ENCODE assay signal across 12 cellular contexts in the genomic region with DNA sequence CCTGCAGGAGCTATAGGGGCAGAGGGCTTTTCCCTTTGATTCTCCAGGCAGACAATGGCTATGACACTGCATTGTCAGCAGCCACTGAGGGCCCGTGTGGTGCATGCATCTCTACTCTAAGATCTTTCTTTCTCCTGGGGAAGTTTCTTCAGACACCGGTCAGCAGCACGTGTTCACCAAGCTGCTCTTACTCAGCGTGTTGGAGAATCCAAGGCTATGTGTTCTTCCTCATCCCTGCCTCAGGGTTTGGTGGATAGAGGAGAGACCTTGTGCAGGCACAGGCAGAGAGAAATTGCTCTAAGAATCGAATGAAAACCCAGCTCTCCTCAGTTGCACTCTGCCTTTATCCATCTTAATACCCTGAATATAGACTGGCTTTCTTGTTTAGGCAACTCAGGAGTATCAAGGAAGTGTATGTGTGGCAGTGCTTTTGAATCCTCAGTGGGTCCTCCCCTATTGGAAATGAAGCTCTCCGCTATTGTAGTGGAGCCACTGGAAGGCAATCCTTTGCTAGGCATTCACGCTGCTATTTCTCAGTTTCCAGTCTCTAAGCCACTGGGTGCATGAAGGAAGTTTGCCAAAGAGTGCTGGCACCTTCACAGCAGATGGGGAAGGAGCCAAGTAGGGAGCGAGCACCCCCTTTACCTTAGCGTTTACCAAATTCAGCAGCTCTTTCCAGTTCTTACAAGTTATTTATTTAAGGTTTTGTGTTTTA.
A peak's percentile ranks its signal among the peaks of the same experiment; 100 is the strongest.
DNase-seq lines count a peak whose midpoint lies in the region; ATAC-seq and TF ChIP-seq lines count a peak whose summit lies in the region.
"Had no signal": no experiment of that assay in that cellular context is flagged by ENCODE, and none has a peak within 500 bp of the region (broad histone marks: within the 10 kb centered on the region; RNA-seq: fewer than 3 reads in every experiment).

No MANE protein-coding gene starts in this region.

- H3K9me3 ChIP-seq in BLaER1 (no peaks in the 10 kb centered on the region), SJSA1 (replicated peaks) (no peaks in the 10 kb centered on the region)
- no peaks in the 10 kb centered on the region for H3K9me3 ChIP-seq in naive thymus-derived CD4-positive, alpha-beta T cell (ENCODE audit: control insufficient read depth in 2 of 3, low read length in 3 of 3)
- H3K9me3 ChIP-seq: thoracic aorta had no signal

- H3K36me3 ChIP-seq in BLaER1 (peaks cover 88% of the 10 kb centered on the region), SJSA1 (peaks cover 65% of the 10 kb centered on the region)
- H3K36me3 ChIP-seq in naive thymus-derived CD4-positive, alpha-beta T cell (ENCODE audit: control insufficient read depth in 2 of 3, insufficient read depth in 3 of 3, low read length in 3 of 3) = peaks cover 22 to 83% (median 39%) of the 10 kb centered on the region in 3 experiments

- peak overlapping the region; percentile 49; the same call in 1 of the 2 replicates for H3K9ac ChIP-seq in BLaER1

- TF ChIP-seq CTCF in dorsolateral prefrontal cortex (IDR thresholded peaks at IDR 0.05 in 54 of 56, conservative IDR thresholded peaks at IDR 0.05 in 2 of 56; ENCODE audit: low read depth in 1 of 56, partially characterized antibody in 56 of 56) = no peak

- H3K4me1 ChIP-seq in BLaER1 (peaks cover 76% of the 10 kb centered on the region), SJSA1 (replicated peaks) (peaks cover 56% of the 10 kb centered on the region)
- H3K4me1 ChIP-seq in naive thymus-derived CD4-positive, alpha-beta T cell (ENCODE audit: control insufficient read depth in 2 of 2, insufficient read depth in 2 of 2, low read length in 2 of 2) = peaks cover 0 to 16% of the 10 kb centered on the region in 2 donors

- no peak for DNase-seq in SJSA1 (ENCODE audit: low read depth in 1 of 2, low spot score in 2 of 2)
- peak in 1 of 10 donors; percentile 56 for DNase-seq in dorsolateral prefrontal cortex
- DNase-seq in naive thymus-derived CD4-positive, alpha-beta T cell = no peak
- DNase-seq in NCI-H226 = no peak
- no peak for DNase-seq in HuH-7 (ENCODE audit: low spot score)
- no peak for DNase-seq in HT-29 (ENCODE audit: low spot score)
- DNase-seq: activated naive CD4-positive, alpha-beta T cell treated with Interleukin-2 at 50 U/mL for 16 hours; erythroblast had no signal

- H3K27ac ChIP-seq in BLaER1 (peak overlapping the region; percentile 87), SJSA1 (0 out of 2 replicates have a peak overlapping the region, but pooled peaks have one; percentile 94), dorsolateral prefrontal cortex (peak overlapping the region in 58 of 59 donors; percentile 4 to 87 (median 64))
- no peak overlapping the region for H3K27ac ChIP-seq in naive thymus-derived CD4-positive, alpha-beta T cell (ENCODE audit: low read depth, low read length)
- H3K27ac ChIP-seq: SK-N-MC had no signal

- peak overlapping the region; percentile 84 for H3K4me2 ChIP-seq in BLaER1

- ATAC-seq in naive thymus-derived CD4-positive, alpha-beta T cell = no peak
- no peak for ATAC-seq in HG02678 (IDR thresholded peaks at IDR 0.05; ENCODE audit: unreplicated experiment)

- CTCF ChIA-PET in naive thymus-derived CD4-positive, alpha-beta T cell (lab: Charles Lee) = interaction anchor here (0.7 kb wide), 1 partner anchor 18 kb away, joined by 3 read pairs; no protein-coding TSS in a partner anchor

- H3K9me3 Mint-ChIP-seq in naive thymus-derived CD4-positive, alpha-beta T cell = no peaks in the 10 kb centered on the region

- H3K4me3 Mint-ChIP-seq in naive thymus-derived CD4-positive, alpha-beta T cell = no peak overlapping the region

- H3K36me3 Mint-ChIP-seq in naive thymus-derived CD4-positive, alpha-beta T cell = peaks cover 19 to 58% (median 33%) of the 10 kb centered on the region in 5 donors

- peaks cover 28 to 80% (median 62%) of the 10 kb centered on the region in 7 donors for H3K4me1 Mint-ChIP-seq in naive thymus-derived CD4-positive, alpha-beta T cell

- H3K4me3 ChIP-seq in BLaER1 = no peak overlapping the region
- no peak overlapping the region for H3K4me3 ChIP-seq in SJSA1
- H3K4me3 ChIP-seq in dorsolateral prefrontal cortex = peak overlapping the region in 3 of 59 donors; percentile 2 to 15 (median 6)
- H3K4me3 ChIP-seq in naive thymus-derived CD4-positive, alpha-beta T cell (ENCODE audit: low read length) = no peak overlapping the region
- H3K4me3 ChIP-seq: SK-N-MC, thoracic aorta had no signal

- no peaks in the 10 kb centered on the region for H3K27me3 Mint-ChIP-seq in naive thymus-derived CD4-positive, alpha-beta T cell

- no peaks in the 10 kb centered on the region for H3K27me3 ChIP-seq in BLaER1
- H3K27me3 ChIP-seq in SJSA1 (replicated peaks) = no peaks in the 10 kb centered on the region
- H3K27me3 ChIP-seq in dorsolateral prefrontal cortex = no peaks in the 10 kb centered on the region
- no peaks in the 10 kb centered on the region for H3K27me3 ChIP-seq in naive thymus-derived CD4-positive, alpha-beta T cell (ENCODE audit: control insufficient read depth in 2 of 2, insufficient read depth in 2 of 2, low read length in 2 of 2)

- H3K27ac Mint-ChIP-seq in naive thymus-derived CD4-positive, alpha-beta T cell = peak overlapping the region in 8 of 9 donors; percentile 3 to 81 (median 46)

- peaks cover 52% of the 10 kb centered on the region for H4K20me1 ChIP-seq in BLaER1

- POLR2A ChIA-PET in naive thymus-derived CD4-positive, alpha-beta T cell (lab: Charles Lee) = no interaction called here

- intact Hi-C loops in dorsolateral prefrontal cortex (cut with DNase I) = no loop called here
- intact Hi-C loops in naive thymus-derived CD4-positive, alpha-beta T cell (cut with micrococcal nuclease) = no loop called here
